In the genomic region with DNA sequence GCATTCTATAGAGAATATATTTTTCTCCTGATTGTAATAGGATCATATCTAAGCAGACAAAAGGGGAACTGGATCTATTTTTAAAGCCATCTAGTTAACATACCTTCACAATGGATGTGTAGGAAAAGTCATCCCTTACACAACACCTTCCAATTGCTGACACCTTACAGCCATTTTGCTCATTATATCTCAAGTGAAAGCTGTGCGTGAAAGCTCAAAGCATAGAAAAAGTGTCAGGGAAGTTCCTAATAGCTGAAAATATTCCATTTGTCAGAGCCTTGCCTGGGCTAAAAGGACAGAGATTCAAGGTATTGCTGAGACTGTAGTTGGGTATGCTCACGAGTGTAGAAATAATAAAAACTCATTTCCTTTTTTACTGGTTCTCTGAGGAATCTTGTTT, we compare ENCODE assay signal across 28 cellular contexts.
"Had no signal": no experiment of that assay in that cellular context is flagged by ENCODE, and none has a peak within 500 bp of the region (broad histone marks: within the 10 kb centered on the region; RNA-seq: fewer than 3 reads in every experiment).

No MANE protein-coding gene starts in this region.

- H3K4me3 ChIP-seq: colonic mucosa, coronary artery, dorsolateral prefrontal cortex, esophagus muscularis mucosa, esophagus squamous epithelium, gastrocnemius medialis, gastroesophageal sphincter, heart left ventricle, heart right ventricle had no signal

- H3K4me1 ChIP-seq: colonic mucosa, esophagus muscularis mucosa, esophagus squamous epithelium, foreskin keratinocyte, gastrocnemius medialis, gastroesophageal sphincter, heart left ventricle, heart right ventricle had no signal

- DNase-seq: colonic mucosa; cortex of kidney; dermis blood vessel endothelial cell; dorsolateral prefrontal cortex; effector CD4-positive, alpha-beta T cell; effector CD8-positive, alpha-beta T cell; effector memory CD4-positive, alpha-beta T cell; effector memory CD8-positive, alpha-beta T cell; endodermal cell; erythroblast; esophagus squamous epithelium; foreskin fibroblast; foreskin keratinocyte; foreskin melanocyte; gastrocnemius medialis; glutamatergic neuron; head of caudate nucleus; heart left ventricle; heart right ventricle had no signal

- H3K9me3 ChIP-seq: colonic mucosa, esophagus muscularis mucosa, esophagus squamous epithelium, gastrocnemius medialis, gastroesophageal sphincter had no signal

- H3K36me3 ChIP-seq: colonic mucosa, esophagus muscularis mucosa, esophagus squamous epithelium, gastrocnemius medialis, gastroesophageal sphincter, heart left ventricle, heart right ventricle had no signal

- H3K27ac ChIP-seq: colonic mucosa, coronary artery, dorsolateral prefrontal cortex, epithelial cell of prostate, esophagus muscularis mucosa, esophagus squamous epithelium, foreskin keratinocyte, gastrocnemius medialis, gastroesophageal sphincter, heart left ventricle, heart right ventricle had no signal

- H3K27me3 ChIP-seq: colonic mucosa, dorsolateral prefrontal cortex, esophagus muscularis mucosa, esophagus squamous epithelium, foreskin keratinocyte, gastrocnemius medialis, gastroesophageal sphincter, heart left ventricle, heart right ventricle had no signal

- FAIRE-seq: colon, endometrium, endothelial cell of umbilical vein, frontal cortex had no signal

- ATAC-seq: effector memory CD8-positive, alpha-beta T cell; esophagus mucosa; foreskin keratinocyte; gastrocnemius medialis; gastroesophageal sphincter; heart left ventricle; heart right ventricle had no signal
